Comparison of ENCODE assay signal across 15 cellular contexts in genomic region chr22:19052941-19053551, GRCh38.
"Had no signal": no experiment of that assay in that cellular context is flagged by ENCODE, and none has a peak within 500 bp of the region (broad histone marks: within the 10 kb centered on the region; RNA-seq: fewer than 3 reads in every experiment).

No MANE protein-coding gene starts in this region.

- H3K4me3 Mint-ChIP-seq: central memory CD8-positive, alpha-beta T cell; effector memory CD8-positive, alpha-beta T cell; naive B cell; T-cell had no signal

- H3K27ac ChIP-seq: adrenal gland, epithelial cell of prostate, hepatocyte, SK-N-MC, transverse colon had no signal

- H3K27me3 ChIP-seq: adrenal gland, hepatocyte, transverse colon had no signal

- H3K4me1 ChIP-seq: transverse colon had no signal

- H3K27ac Mint-ChIP-seq: activated T-helper 2 cell treated with anti-CD3 and anti-CD28 coated beads, Interferon-gamma antibody, Interleukin-2, Interleukin-4, amounts not matched to agents 10 μg/mL and 5 μg/mL and 100 μg/mL, durations not matched to agents 14 hours and 24 hours and 36 hours had no signal

- H3K9me3 Mint-ChIP-seq: activated T-helper 2 cell treated with anti-CD3 and anti-CD28 coated beads, Interferon-gamma antibody, Interleukin-2, Interleukin-4, amounts not matched to agents 10 μg/mL and 5 μg/mL and 100 μg/mL, durations not matched to agents 14 hours and 24 hours and 36 hours; central memory CD8-positive, alpha-beta T cell; effector memory CD8-positive, alpha-beta T cell; naive B cell; T-cell had no signal

- DNase-seq: activated CD4-positive, alpha-beta T cell treated with anti-CD3 and anti-CD28 coated beads for 48 hours; effector memory CD8-positive, alpha-beta T cell; kidney glomerular epithelial cell; naive B cell; occipital lobe; stimulated activated CD4-positive, alpha-beta T cell treated with anti-CD3 and anti-CD28 coated beads, Interleukin-15, amount 100 ng/mL, for 24 hours; stimulated activated CD4-positive, alpha-beta T cell treated with anti-CD3 and anti-CD28 coated beads, Interleukin-4, amount 100 ng/mL, for 24 hours; T-cell; transverse colon had no signal

- H3K9me3 ChIP-seq: adrenal gland, transverse colon had no signal

- H3K27me3 Mint-ChIP-seq: central memory CD8-positive, alpha-beta T cell; effector memory CD8-positive, alpha-beta T cell; naive B cell; T-cell had no signal

- ATAC-seq: effector memory CD8-positive, alpha-beta T cell; T-cell had no signal

- H3K4me3 ChIP-seq: adrenal gland, hepatocyte, SK-N-MC, transverse colon had no signal
